In the genomic region with DNA sequence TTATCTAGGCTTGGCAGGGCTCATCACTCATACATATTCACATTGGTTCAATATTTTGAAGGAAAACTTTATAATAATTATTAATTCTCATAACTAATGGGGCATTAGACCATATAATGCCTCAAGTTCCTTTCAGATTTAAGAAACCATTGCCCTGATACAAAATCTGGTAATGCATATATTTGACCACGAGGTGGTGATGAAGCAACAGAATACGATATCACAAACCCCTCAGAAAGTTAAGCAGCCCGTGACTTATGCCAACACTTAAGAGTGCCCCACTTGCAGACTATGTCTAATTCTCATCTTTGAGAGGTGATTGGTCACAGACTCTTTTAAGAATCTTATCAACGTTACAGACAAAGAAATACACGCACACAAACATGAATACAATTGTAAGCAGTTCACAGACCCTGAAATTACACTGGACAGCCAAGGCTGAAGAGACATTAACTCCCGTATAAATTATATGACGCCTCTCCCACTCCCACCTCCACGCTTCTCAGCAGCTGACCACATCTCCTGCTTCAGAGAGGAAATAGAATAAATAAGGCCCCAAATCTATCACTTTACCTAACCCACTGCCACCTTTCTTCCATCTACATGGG, we compare ENCODE assay signal across 2 cellular contexts.
TF ChIP-seq lines count a peak whose summit lies in the region.

No MANE protein-coding gene starts in this region.

TF ChIP-seq in HEK293, 187 proteins besides CTCF, POLR2A, EP300 and RAD21 (continued from another document):
- TF ChIP-seq, protein P1, sequence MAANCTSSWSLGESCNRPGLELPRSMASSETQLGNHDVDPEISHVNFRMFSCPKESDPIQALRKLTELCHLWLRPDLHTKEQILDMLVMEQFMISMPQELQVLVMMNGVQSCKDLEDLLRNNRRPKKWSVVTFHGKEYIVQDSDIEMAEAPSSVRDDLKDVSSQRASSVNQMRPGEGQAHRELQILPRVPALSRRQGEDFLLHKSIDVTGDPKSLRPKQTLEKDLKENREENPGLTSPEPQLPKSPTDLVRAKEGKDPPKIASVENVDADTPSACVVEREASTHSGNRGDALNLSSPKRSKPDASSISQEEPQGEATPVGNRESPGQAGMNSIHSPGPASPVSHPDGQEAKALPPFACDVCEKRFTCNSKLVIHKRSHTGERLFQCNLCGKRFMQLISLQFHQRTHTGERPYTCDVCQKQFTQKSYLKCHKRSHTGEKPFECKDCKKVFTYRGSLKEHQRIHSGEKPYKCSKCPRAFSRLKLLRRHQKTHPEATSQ (tag by site-specific recombination; IDR thresholded peaks at IDR 0.05): no peak
- TF ChIP-seq, protein P2, sequence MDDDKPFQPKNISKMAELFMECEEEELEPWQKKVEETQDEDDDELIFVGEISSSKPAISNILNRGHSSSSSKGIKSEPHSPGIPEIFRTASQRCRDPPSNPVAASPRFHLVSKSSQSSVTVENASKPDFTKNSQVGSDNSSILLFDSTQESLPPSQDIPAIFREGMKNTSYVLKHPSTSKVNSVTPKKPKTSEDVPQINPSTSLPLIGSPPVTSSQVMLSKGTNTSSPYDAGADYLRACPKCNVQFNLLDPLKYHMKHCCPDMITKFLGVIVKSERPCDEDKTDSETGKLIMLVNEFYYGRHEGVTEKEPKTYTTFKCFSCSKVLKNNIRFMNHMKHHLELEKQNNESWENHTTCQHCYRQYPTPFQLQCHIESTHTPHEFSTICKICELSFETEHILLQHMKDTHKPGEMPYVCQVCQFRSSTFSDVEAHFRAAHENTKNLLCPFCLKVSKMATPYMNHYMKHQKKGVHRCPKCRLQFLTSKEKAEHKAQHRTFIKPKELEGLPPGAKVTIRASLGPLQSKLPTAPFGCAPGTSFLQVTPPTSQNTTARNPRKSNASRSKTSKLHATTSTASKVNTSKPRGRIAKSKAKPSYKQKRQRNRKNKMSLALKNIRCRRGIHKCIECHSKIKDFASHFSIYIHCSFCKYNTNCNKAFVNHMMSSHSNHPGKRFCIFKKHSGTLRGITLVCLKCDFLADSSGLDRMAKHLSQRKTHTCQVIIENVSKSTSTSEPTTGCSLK (tag by site-specific recombination; IDR thresholded peaks at IDR 0.05): no peak
- TF ChIP-seq SP3 (tag by site-specific recombination; IDR thresholded peaks at IDR 0.05) (no peak), ZNF324 (tag by site-specific recombination; IDR thresholded peaks at IDR 0.05) (no peak), ZNF138 (tag by site-specific recombination; IDR thresholded peaks at IDR 0.05; ENCODE audit: borderline replicate concordance) (no peak), BCL11B (tag by site-specific recombination; IDR thresholded peaks at IDR 0.05; ENCODE audit: low read depth) (no peak), ZNF654 (tag by site-specific recombination; IDR thresholded peaks at IDR 0.05; ENCODE audit: low read depth) (peak; percentile 78), ZFHX2 (tag by site-specific recombination; conservative IDR thresholded peaks at IDR 0.05) (peak; percentile 41; the same call in 1 of the 2 replicates)
- TF ChIP-seq, protein P3, sequence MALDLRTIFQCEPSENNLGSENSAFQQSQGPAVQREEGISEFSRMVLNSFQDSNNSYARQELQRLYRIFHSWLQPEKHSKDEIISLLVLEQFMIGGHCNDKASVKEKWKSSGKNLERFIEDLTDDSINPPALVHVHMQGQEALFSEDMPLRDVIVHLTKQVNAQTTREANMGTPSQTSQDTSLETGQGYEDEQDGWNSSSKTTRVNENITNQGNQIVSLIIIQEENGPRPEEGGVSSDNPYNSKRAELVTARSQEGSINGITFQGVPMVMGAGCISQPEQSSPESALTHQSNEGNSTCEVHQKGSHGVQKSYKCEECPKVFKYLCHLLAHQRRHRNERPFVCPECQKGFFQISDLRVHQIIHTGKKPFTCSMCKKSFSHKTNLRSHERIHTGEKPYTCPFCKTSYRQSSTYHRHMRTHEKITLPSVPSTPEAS (tag by site-specific recombination; IDR thresholded peaks at IDR 0.05): no peak

TF ChIP-seq in SK-N-SH treated with all-trans-retinoic acid at 6 μM for 48 hours, 23 proteins besides CTCF, POLR2A, EP300 and RAD21 (continued from another document):
- TF ChIP-seq, protein P4, sequence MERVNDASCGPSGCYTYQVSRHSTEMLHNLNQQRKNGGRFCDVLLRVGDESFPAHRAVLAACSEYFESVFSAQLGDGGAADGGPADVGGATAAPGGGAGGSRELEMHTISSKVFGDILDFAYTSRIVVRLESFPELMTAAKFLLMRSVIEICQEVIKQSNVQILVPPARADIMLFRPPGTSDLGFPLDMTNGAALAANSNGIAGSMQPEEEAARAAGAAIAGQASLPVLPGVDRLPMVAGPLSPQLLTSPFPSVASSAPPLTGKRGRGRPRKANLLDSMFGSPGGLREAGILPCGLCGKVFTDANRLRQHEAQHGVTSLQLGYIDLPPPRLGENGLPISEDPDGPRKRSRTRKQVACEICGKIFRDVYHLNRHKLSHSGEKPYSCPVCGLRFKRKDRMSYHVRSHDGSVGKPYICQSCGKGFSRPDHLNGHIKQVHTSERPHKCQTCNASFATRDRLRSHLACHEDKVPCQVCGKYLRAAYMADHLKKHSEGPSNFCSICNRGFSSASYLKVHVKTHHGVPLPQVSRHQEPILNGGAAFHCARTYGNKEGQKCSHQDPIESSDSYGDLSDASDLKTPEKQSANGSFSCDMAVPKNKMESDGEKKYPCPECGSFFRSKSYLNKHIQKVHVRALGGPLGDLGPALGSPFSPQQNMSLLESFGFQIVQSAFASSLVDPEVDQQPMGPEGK (CRISPR knock-in tag; IDR thresholded peaks at IDR 0.05; ENCODE audit: borderline replicate concordance): no peak
- no peak for TF ChIP-seq OSR1 (CRISPR knock-in tag; IDR thresholded peaks at IDR 0.05)
- TF ChIP-seq TOX (CRISPR knock-in tag; IDR thresholded peaks at IDR 0.05; ENCODE audit: borderline replicate concordance): no peak
- TF ChIP-seq TCF4 (CRISPR knock-in tag; IDR thresholded peaks at IDR 0.05; ENCODE audit: borderline replicate concordance): no peak
